Comparison of ENCODE assay signal across 10 cellular contexts in genomic region chr7:104328970-104329825, GRCh38. TPM values are rescaled to one million over a fixed set of nuclear protein-coding genes. Genes with fewer than 3 reads are reported as not detected.
DNase-seq lines count a peak whose midpoint lies in the region; ATAC-seq and TF ChIP-seq lines count a peak whose summit lies in the region.
"Had no signal": no experiment of that assay in that cellular context is flagged by ENCODE, and none has a peak within 500 bp of the region (broad histone marks: within the 10 kb centered on the region; RNA-seq: fewer than 3 reads in every experiment).

No MANE protein-coding gene starts in this region.

- no peaks in the 10 kb centered on the region for H3K9me2 ChIP-seq in SK-N-SH

- no peaks in the 10 kb centered on the region for H3K79me2 ChIP-seq in SK-N-SH (ENCODE audit: insufficient read depth)

- ATAC-seq in stimulated activated naive CD8-positive, alpha-beta T cell treated with anti-CD3 and anti-CD28 coated beads, Interleukin-15, amount 100 ng/mL, for 72 hours = peak; percentile 52
- ATAC-seq in HG03457 (IDR thresholded peaks at IDR 0.05; ENCODE audit: unreplicated experiment) (no peak), GM21786 (IDR thresholded peaks at IDR 0.05; ENCODE audit: unreplicated experiment) (no peak)

- H3K27ac Mint-ChIP-seq in T-helper 2 cell treated with Interferon-gamma antibody and Interleukin-4, amounts not matched to agents 5 μg/mL and 100 μg/mL, for 36 hours = no peak overlapping the region
- H3K27ac Mint-ChIP-seq in stimulated activated naive CD8-positive, alpha-beta T cell treated with anti-CD3 and anti-CD28 coated beads, Interleukin-15, amount 100 ng/mL, for 72 hours = no peak overlapping the region

- H3K9me3 Mint-ChIP-seq in T-helper 2 cell treated with Interferon-gamma antibody and Interleukin-4, amounts not matched to agents 5 μg/mL and 100 μg/mL, for 36 hours = no peaks in the 10 kb centered on the region
- H3K9me3 Mint-ChIP-seq in stimulated activated naive CD8-positive, alpha-beta T cell treated with anti-CD3 and anti-CD28 coated beads, Interleukin-15, amount 100 ng/mL, for 72 hours = no peaks in the 10 kb centered on the region

- peak overlapping the region; percentile 55 for H3K4me3 Mint-ChIP-seq in T-helper 2 cell treated with Interferon-gamma antibody and Interleukin-4, amounts not matched to agents 5 μg/mL and 100 μg/mL, for 36 hours
- H3K4me3 Mint-ChIP-seq in stimulated activated naive CD8-positive, alpha-beta T cell treated with anti-CD3 and anti-CD28 coated beads, Interleukin-15, amount 100 ng/mL, for 72 hours = peak overlapping the region; percentile 43 to 70

- H3K9ac ChIP-seq in SK-N-SH = no peak overlapping the region

- 3% methylated on average over 39 of the region's 59 CpGs for WGBS in SK-N-SH (ENCODE audit: low lambda C conversion rate)

- peaks cover 58% of the 10 kb centered on the region for H3K27me3 Mint-ChIP-seq in T-helper 2 cell treated with Interferon-gamma antibody and Interleukin-4, amounts not matched to agents 5 μg/mL and 100 μg/mL, for 36 hours (ENCODE audit: low read depth)
- peaks cover 63% of the 10 kb centered on the region for H3K27me3 Mint-ChIP-seq in stimulated activated naive CD8-positive, alpha-beta T cell treated with anti-CD3 and anti-CD28 coated beads, Interleukin-15, amount 100 ng/mL, for 72 hours

- no peaks in the 10 kb centered on the region for H3K36me3 Mint-ChIP-seq in T-helper 2 cell treated with Interferon-gamma antibody and Interleukin-4, amounts not matched to agents 5 μg/mL and 100 μg/mL, for 36 hours (ENCODE audit: low read depth)

- H3K9me3 ChIP-seq in SK-N-SH = no peaks in the 10 kb centered on the region
- H3K9me3 ChIP-seq: Peyer's patch had no signal

- H3K4me1 Mint-ChIP-seq in T-helper 2 cell treated with Interferon-gamma antibody and Interleukin-4, amounts not matched to agents 5 μg/mL and 100 μg/mL, for 36 hours (ENCODE audit: low read depth) = peaks cover 9% of the 10 kb centered on the region
- H3K4me1 Mint-ChIP-seq in stimulated activated naive CD8-positive, alpha-beta T cell treated with anti-CD3 and anti-CD28 coated beads, Interleukin-15, amount 100 ng/mL, for 72 hours = peaks cover 17% of the 10 kb centered on the region

- peak overlapping the region; percentile 35; the same call in 1 of the 2 replicates for H2AFZ ChIP-seq in SK-N-SH (ENCODE audit: low read depth)

- no peaks in the 10 kb centered on the region for H3K36me3 ChIP-seq in SK-N-SH (replicated peaks in 1 of 2; ENCODE audit: control insufficient read depth in 1 of 2, insufficient read depth in 2 of 2, low read length in 1 of 2)
- H3K36me3 ChIP-seq: Peyer's patch had no signal

- peaks cover 0 to 5% of the 10 kb centered on the region in 2 experiments; a peak in 1 of 4 replicates for H3K4me1 ChIP-seq in SK-N-SH (ENCODE audit: control insufficient read depth in 1 of 2, insufficient read depth in 2 of 2, low read depth in 1 of 2, low read length in 1 of 2)

- TF ChIP-seq RAD21 in SK-N-SH (IDR thresholded peaks at IDR 0.05; ENCODE audit: low read length) = no peak

- DNase-seq in T-helper 2 cell treated with Interferon-gamma antibody and Interleukin-4, amounts not matched to agents 5 μg/mL and 100 μg/mL, for 36 hours (ENCODE audit: low spot score) = no peak
- DNase-seq in T-helper 2 cell = no peak
- DNase-seq in SK-N-SH = peak; percentile 62
- DNase-seq in stimulated activated naive CD8-positive, alpha-beta T cell treated with anti-CD3 and anti-CD28 coated beads, Interleukin-15, amount 100 ng/mL, for 72 hours = peak in 1 of 2 donors; percentile 5
- DNase-seq in NCI-H2107 (lab: John Stamatoyannopoulos, UW) = no peak

- H4K20me1 ChIP-seq in SK-N-SH (ENCODE audit: insufficient read depth) = no peaks in the 10 kb centered on the region

- CTCF ChIA-PET in SK-N-SH (lab: Yijun Ruan, JAX) = interaction anchor here (0.9 to 3.0 kb wide), 9 partner anchors 9 to 555 kb away, joined by 3 to 17 read pairs (median 5); no protein-coding TSS in a partner anchor

- POLR2A ChIA-PET in SK-N-SH (lab: Yijun Ruan, JAX) = interaction anchor here (0.7 kb wide), 1 partner anchor 8 kb away, joined by 3 read pairs; no protein-coding TSS in a partner anchor

- TF ChIP-seq EP300 in SK-N-SH (IDR thresholded peaks at IDR 0.05; ENCODE audit: borderline replicate concordance in 1 of 2, low read depth in 1 of 2, low read length in 1 of 2) = no peak; a peak in 1 of 4 replicates

- peak overlapping the region; percentile 82 for H3K4me2 ChIP-seq in SK-N-SH

- H3K4me3 ChIP-seq in SK-N-SH (ENCODE audit: low read depth in 2 of 2, low read length in 1 of 2) = peak overlapping the region; percentile 30 to 57
- H3K4me3 ChIP-seq in iPS-11a (ENCODE audit: low read depth, low read length) = peak overlapping the region; percentile 36

- peaks cover 43% of the 10 kb centered on the region for H3K27me3 ChIP-seq in SK-N-SH (ENCODE audit: insufficient read depth)

- H3F3A ChIP-seq in SK-N-SH (replicated peaks; ENCODE audit: insufficient read depth) = no peaks in the 10 kb centered on the region

- TF ChIP-seq CTCF in SK-N-SH (IDR thresholded peaks at IDR 0.05) = no peak

- H3K27ac ChIP-seq in SK-N-SH (ENCODE audit: low read depth in 2 of 2, low read length in 1 of 2) = no peak overlapping the region
- H3K27ac ChIP-seq: Peyer's patch had no signal

TF ChIP-seq in SK-N-SH, 30 proteins besides CTCF, POLR2A, EP300 and RAD21:
- TF ChIP-seq NFIC (IDR thresholded peaks at IDR 0.05; ENCODE audit: borderline replicate concordance) (no peak), FOXM1 (IDR thresholded peaks at IDR 0.05; ENCODE audit: low read depth) (no peak), MEF2A (IDR thresholded peaks at IDR 0.05; ENCODE audit: borderline replicate concordance, low read depth) (no peak), NRF1 (IDR thresholded peaks at IDR 0.05; ENCODE audit: low read depth, low read length) (no peak), FOXJ3 (CRISPR knock-in tag; IDR thresholded peaks at IDR 0.05) (no peak), RXRA (IDR thresholded peaks at IDR 0.05; ENCODE audit: borderline replicate concordance, low read depth) (no peak), EZH2phosphoT487 (IDR thresholded peaks at IDR 0.05; ENCODE audit: borderline replicate concordance, low read depth) (no peak), TEAD4 (IDR thresholded peaks at IDR 0.05; ENCODE audit: borderline replicate concordance, insufficient read depth) (no peak), SMC3 (IDR thresholded peaks at IDR 0.05; ENCODE audit: low read depth, low read length) (no peak), GATA2 (CRISPR knock-in tag; IDR thresholded peaks at IDR 0.05) (no peak), RCOR1 (IDR thresholded peaks at IDR 0.05; ENCODE audit: low read length) (no peak)

RNA-seq across cellular contexts. Expression of gene LHFPL3, which starts 0.8 kb away (rescaled TPM):
- not detected in 2 replicates for polyA plus RNA-seq in SK-N-SH (2012; rRNA removed)
- not detected in 2 replicates for polyA plus RNA-seq in SK-N-SH (2012; cell fraction: cytosol; rRNA removed)
- polyA plus RNA-seq in SK-N-SH (2012; cell fraction: nucleus; rRNA removed) = not detected in 2 replicates
- polyA plus RNA-seq: BJ had no signal
